In genomic region chr6:37048851-37049734, GRCh38 we compare ENCODE assay signal across 1 cellular context.
TF ChIP-seq lines count a peak whose summit lies in the region.

No MANE protein-coding gene starts in this region.

TF ChIP-seq in K562, 482 proteins besides CTCF, POLR2A, EP300 and RAD21 (continued from another document):
- TF ChIP-seq ZNF311 (CRISPR knock-in tag; IDR thresholded peaks at IDR 0.05) (peak; percentile 87), ZNF239 (CRISPR knock-in tag; IDR thresholded peaks at IDR 0.05) (0 out of 2 replicates have a peak, but pooled peaks have one; percentile 41), PHTF2 (CRISPR knock-in tag; IDR thresholded peaks at IDR 0.05) (0 out of 2 replicates have a peak, but pooled peaks have one; percentile 6), MCM3 (IDR thresholded peaks at IDR 0.05) (no peak), ETS1 (conservative IDR thresholded peaks at IDR 0.05; ENCODE audit: control insufficient read depth, low read depth, low read length) (no peak; the same call in 1 of the 2 replicates), MTA2 (IDR thresholded peaks at IDR 0.05; ENCODE audit: low read depth) (peak; percentile 35), ZKSCAN8 (CRISPR knock-in tag; IDR thresholded peaks at IDR 0.05) (0 out of 2 replicates have a peak, but pooled peaks have one; percentile 12), CC2D1A (IDR thresholded peaks at IDR 0.05) (peak; percentile 17; the same call in 1 of the 2 replicates), ZNF253 (CRISPR knock-in tag; conservative IDR thresholded peaks at IDR 0.05) (no peak), DIDO1 (tag; IDR thresholded peaks at IDR 0.05; ENCODE audit: low read depth) (peak; percentile 20), TFAM (CRISPR knock-in tag; conservative IDR thresholded peaks at IDR 0.05) (no peak), ETV6 (IDR thresholded peaks at IDR 0.05; ENCODE audit: borderline replicate concordance in 1 of 2, low read depth in 2 of 2, low read length in 1 of 2) (peak in 1 of 2 experiments; percentile 50; a peak in 1 of 4 replicates), ETV6 (CRISPR knock-in tag; IDR thresholded peaks at IDR 0.05; ENCODE audit: borderline replicate concordance) (no peak), NBN (IDR thresholded peaks at IDR 0.05; ENCODE audit: low read depth) (peak; percentile 13; the same call in 1 of the 2 replicates), E4F1 (CRISPR knock-in tag; IDR thresholded peaks at IDR 0.05; ENCODE audit: borderline replicate concordance) (0 out of 2 replicates have a peak, but pooled peaks have one; percentile 7), MAZ (CRISPR knock-in tag; conservative IDR thresholded peaks at IDR 0.05 in 1 of 2, IDR thresholded peaks at IDR 0.05 in 1 of 2) (peak in 1 of 2 experiments; percentile 19; a peak in 2 of 4 replicates), ZNF444 (CRISPR knock-in tag; IDR thresholded peaks at IDR 0.05) (no peak), ZSCAN32 (CRISPR knock-in tag; IDR thresholded peaks at IDR 0.05) (no peak), NFATC3 (IDR thresholded peaks at IDR 0.05) (0 out of 2 replicates have a peak, but pooled peaks have one; percentile 76), CXXC5 (CRISPR knock-in tag; IDR thresholded peaks at IDR 0.05) (no peak; the same call in none of the 2 replicates), KDM1A (IDR thresholded peaks at IDR 0.05) (peak; percentile 67 to 68; a peak in 3 of 4 replicates), FUS (optimal IDR thresholded peaks at IDR 0.05; ENCODE audit: low read depth, low read length) (no peak), CTBP1 (IDR thresholded peaks at IDR 0.05; ENCODE audit: borderline replicate concordance) (no peak; the same call in 1 of the 2 replicates), DACH1 (IDR thresholded peaks at IDR 0.05; ENCODE audit: partially characterized antibody) (peak; percentile 50), CCAR2 (IDR thresholded peaks at IDR 0.05; ENCODE audit: low read depth, low read length) (no peak), E2F6 (IDR thresholded peaks at IDR 0.05; ENCODE audit: borderline replicate concordance in 1 of 2, extremely low read depth in 1 of 2, insufficient read depth in 1 of 2, insufficient read length in 1 of 2, low read depth in 1 of 2, low read length in 1 of 2, poor library complexity in 1 of 2, severe bottlenecking in 1 of 2) (peak in 1 of 2 experiments; percentile 2), ARID3B (CRISPR knock-in tag; IDR thresholded peaks at IDR 0.05; ENCODE audit: borderline replicate concordance) (0 out of 2 replicates have a peak, but pooled peaks have one; percentile 31), ZFPM2 (CRISPR knock-in tag; IDR thresholded peaks at IDR 0.05) (0 out of 2 replicates have a peak, but pooled peaks have one; percentile 10), TBL1XR1 (IDR thresholded peaks at IDR 0.05; ENCODE audit: low read length in 2 of 2) (no peak; a peak in 1 of 4 replicates)
TF ChIP-seq in K562: peak in this region for 118.
